Comparison of ENCODE assay signal across 8 cellular contexts in genomic region chr5:10635257-10635860, GRCh38.
A peak's percentile ranks its signal among the peaks of the same experiment; 100 is the strongest.
DNase-seq lines count a peak whose midpoint lies in the region; ATAC-seq and TF ChIP-seq lines count a peak whose summit lies in the region.

No MANE protein-coding gene starts in this region.

- no peak overlapping the region for H2BK15ac ChIP-seq in mesendoderm (replicated peaks; ENCODE audit: low read depth)

- no peak overlapping the region for H2AK5ac ChIP-seq in mesendoderm (ENCODE audit: low read length)

- H3K23ac ChIP-seq in mesendoderm (ENCODE audit: low read length) = no peak overlapping the region

- H3K79me2 ChIP-seq in mesendoderm (ENCODE audit: control insufficient read depth, insufficient read depth, low read length) = no peaks in the 10 kb centered on the region

- no peak overlapping the region for H4K5ac ChIP-seq in mesendoderm (ENCODE audit: low read length)

- H3K9ac ChIP-seq in mesendoderm (ENCODE audit: low read length) = no peak overlapping the region

- H2BK5ac ChIP-seq in mesendoderm (ENCODE audit: low read length) = no peak overlapping the region

- intact Hi-C loops in sigmoid colon (cut with DNase I) = no loop called here

- H3K4me1 ChIP-seq in mesendoderm (ENCODE audit: control insufficient read depth, low read depth, low read length) (peaks cover 6% of the 10 kb centered on the region), sigmoid colon (no peaks in the 10 kb centered on the region)

- no peak overlapping the region for H3K4ac ChIP-seq in mesendoderm (ENCODE audit: low read depth, low read length)

- ATAC-seq in GM18508 (IDR thresholded peaks at IDR 0.05; ENCODE audit: insufficient read depth, unreplicated experiment) (peak; percentile 54), HG02678 (IDR thresholded peaks at IDR 0.05; ENCODE audit: unreplicated experiment) (peak; percentile 65), omental fat pad (ENCODE audit: low FRiP score) (peak; percentile 32)

- H3K27ac ChIP-seq in mesendoderm (ENCODE audit: low read depth, low read length) (no peak overlapping the region), sigmoid colon (no peak overlapping the region)

- H3K9me3 ChIP-seq in sigmoid colon = no peaks in the 10 kb centered on the region

- H3K4me3 ChIP-seq in mesendoderm (ENCODE audit: low read length) = no peak overlapping the region
- H3K4me3 ChIP-seq in sigmoid colon = no peak overlapping the region

- H3K56ac ChIP-seq in mesendoderm (ENCODE audit: low read length) = no peak overlapping the region

- H3K4me2 ChIP-seq in mesendoderm (ENCODE audit: low read length) = no peak overlapping the region

- no peak overlapping the region for H4K8ac ChIP-seq in mesendoderm (ENCODE audit: low read depth, low read length)

- H3K36me3 ChIP-seq in mesendoderm (ENCODE audit: control insufficient read depth, insufficient read depth, low read length) = no peaks in the 10 kb centered on the region
- H3K36me3 ChIP-seq in sigmoid colon = no peaks in the 10 kb centered on the region

- WGBS in mesendoderm (ENCODE audit: extremely low coverage, insufficient coverage, low lambda C conversion rate) = no CpG with 5 or more reads among the region's 10 CpGs
- WGBS in sigmoid colon, 2 donors = 12 to 33% methylated on average over 10 of the region's 10 CpGs

- peaks cover 1% of the 10 kb centered on the region for H3K79me1 ChIP-seq in mesendoderm (ENCODE audit: low read length)

- no peak for TF ChIP-seq POLR2A in sigmoid colon (IDR thresholded peaks at IDR 0.05)

- DNase-seq in NOMO-1 treated with dmso at 0.1 percent for 144 hours (lab: John Stamatoyannopoulos, UW; ENCODE audit: unreplicated experiment) (peak; percentile 95), omental fat pad (ENCODE audit: low spot score) (no peak), mesendoderm (no peak), sigmoid colon (no peak), superior temporal gyrus (ENCODE audit: extremely low spot score) (no peak)
- peak; percentile 89 for DNase-seq in activated effector memory CD4-positive, alpha-beta T cell treated with anti-CD3 and anti-CD28 coated beads, Interleukin-2, amount 50 U/mL, for 16 hours

- no peak for TF ChIP-seq CTCF in omental fat pad (IDR thresholded peaks at IDR 0.05)
- TF ChIP-seq CTCF in sigmoid colon (IDR thresholded peaks at IDR 0.05) = no peak

- H3K27me3 ChIP-seq in mesendoderm (ENCODE audit: insufficient read depth, low read length, poor library complexity) (no peaks in the 10 kb centered on the region), sigmoid colon (peaks cover 0 to 51% (median 0%) of the 10 kb centered on the region in 3 donors)

- H3K18ac ChIP-seq in mesendoderm (ENCODE audit: low read length) = no peak overlapping the region

- TF ChIP-seq EP300 in sigmoid colon (IDR thresholded peaks at IDR 0.05) = no peak

- H2BK120ac ChIP-seq in mesendoderm (ENCODE audit: low read depth, low read length) = no peak overlapping the region

Comparison
In these comparisons a context has a peak if more than half of its experiments do, and no peak if none do; other contexts are left out.
1. DNase-seq: peak in NOMO-1 treated with dmso at 0.1 percent for 144 hours (single experiment) and activated effector memory CD4-positive, alpha-beta T cell treated with anti-CD3 and anti-CD28 coated beads, Interleukin-2, amount 50 U/mL, for 16 hours (single experiment); none in omental fat pad (single experiment), mesendoderm (single experiment), sigmoid colon (single experiment) and superior temporal gyrus (single experiment).
2. Peak in every context shown above with its lines, with median percentiles within 50 percentile points of each other: ATAC-seq.